14 cellular contexts compared by ENCODE assay signal in genomic region chr6:134534708-134535149, GRCh38.
A peak's percentile ranks its signal among the peaks of the same experiment; 100 is the strongest.
DNase-seq lines count a peak whose midpoint lies in the region; ATAC-seq and TF ChIP-seq lines count a peak whose summit lies in the region.
"Had no signal": no experiment of that assay in that cellular context is flagged by ENCODE, and none has a peak within 500 bp of the region (broad histone marks: within the 10 kb centered on the region; RNA-seq: fewer than 3 reads in every experiment).

No MANE protein-coding gene starts in this region.

- TF ChIP-seq CTCF in MCF 10A (IDR thresholded peaks at IDR 0.05; ENCODE audit: unreplicated experiment) = no peak
- TF ChIP-seq CTCF in breast epithelium (IDR thresholded peaks at IDR 0.05) = no peak
- no peak for TF ChIP-seq CTCF in foreskin keratinocyte (conservative IDR thresholded peaks at IDR 0.05)

- CTCF ChIA-PET in MCF 10A (lab: Yijun Ruan, JAX) = interaction anchor here (3.0 kb wide), 1 partner anchor 21 kb away, joined by 10 read pairs; no protein-coding TSS in a partner anchor

- no peaks in the 10 kb centered on the region for H3K9me3 Mint-ChIP-seq in MCF 10A (ENCODE audit: unreplicated experiment)
- no peaks in the 10 kb centered on the region for H3K9me3 Mint-ChIP-seq in activated T-helper 2 cell treated with anti-CD3 and anti-CD28 coated beads, Interferon-gamma antibody, Interleukin-2, Interleukin-4, amounts not matched to agents 10 μg/mL and 5 μg/mL and 100 μg/mL, durations not matched to agents 14 hours and 24 hours and 36 hours
- H3K9me3 Mint-ChIP-seq in stimulated activated naive CD8-positive, alpha-beta T cell treated with anti-CD3 and anti-CD28 coated beads, Interleukin-15, amount 100 ng/mL, for 72 hours = peaks cover 0 to 12% of the 10 kb centered on the region in 2 donors
- H3K9me3 Mint-ChIP-seq: activated B cell treated with CpG ODN at 0.5 μM for 24 hours, naive B cell had no signal

- DNase-seq in MCF 10A (ENCODE audit: unreplicated experiment) (no peak), breast epithelium (ENCODE audit: low spot score in 2 of 2) (no peak), foreskin keratinocyte (peak; percentile 75 to 90), NCI-H146 treated with DMSO at 0.1 percent for 48 hours (lab: John Stamatoyannopoulos, UW; ENCODE audit: unreplicated experiment) (no peak)
- DNase-seq in activated T-helper 2 cell treated with anti-CD3 and anti-CD28 coated beads, Interferon-gamma antibody, Interleukin-2, Interleukin-4, amounts not matched to agents 10 μg/mL and 5 μg/mL and 100 μg/mL, durations not matched to agents 14 hours and 24 hours and 36 hours (ENCODE audit: low spot score) = no peak
- DNase-seq in stimulated activated naive CD8-positive, alpha-beta T cell treated with anti-CD3 and anti-CD28 coated beads, Interleukin-15, amount 100 ng/mL, for 72 hours = no peak
- DNase-seq: activated B cell treated with CpG ODN at 0.5 μM for 24 hours, activated gamma-delta T cell treated with Interleukin-2 at 50 U/mL for 16 hours, MM.1S, naive B cell, NCI-H2227 treated with DMSO at 0.1 percent for 48 hours, RPMI8226 had no signal

- H3K27me3 ChIP-seq in breast epithelium (no peaks in the 10 kb centered on the region), foreskin keratinocyte (no peaks in the 10 kb centered on the region)

- H3K27ac ChIP-seq in breast epithelium (peak overlapping the region in 1 of 2 donors; percentile 28), foreskin keratinocyte (peak overlapping the region; percentile 90)

- H3K4me3 ChIP-seq in breast epithelium = no peak overlapping the region

- H3K4me1 ChIP-seq in breast epithelium = no peaks in the 10 kb centered on the region
- H3K4me1 ChIP-seq in foreskin keratinocyte = peaks cover 27% of the 10 kb centered on the region

- POLR2A ChIA-PET in MCF 10A (lab: Yijun Ruan, JAX) = interaction anchor here (0.9 to 2.9 kb wide), 4 partner anchors 11 to 368 kb away, joined by 3 to 17 read pairs (median 4); no protein-coding TSS in a partner anchor

- intact Hi-C loops in MCF 10A (cut with micrococcal nuclease) (no loop called here), breast epithelium (cut with DNase I; ENCODE audit: low total_unique reads) (no loop called here)
- intact Hi-C loops in activated T-helper 2 cell treated with anti-CD3 and anti-CD28 coated beads, Interferon-gamma antibody, Interleukin-2, Interleukin-4, amounts not matched to agents 10 μg/mL and 5 μg/mL and 100 μg/mL, durations not matched to agents 14 hours and 24 hours and 36 hours (cut with micrococcal nuclease) = loop anchor here (5.0 kb wide), 1 partner anchor 33 kb away; no protein-coding TSS in a partner anchor

- H3K36me3 Mint-ChIP-seq in MCF 10A (ENCODE audit: insufficient read depth, unreplicated experiment) = no peaks in the 10 kb centered on the region
- H3K36me3 Mint-ChIP-seq in activated T-helper 2 cell treated with anti-CD3 and anti-CD28 coated beads, Interferon-gamma antibody, Interleukin-2, Interleukin-4, amounts not matched to agents 10 μg/mL and 5 μg/mL and 100 μg/mL, durations not matched to agents 14 hours and 24 hours and 36 hours (ENCODE audit: low read depth) = peaks cover 45% of the 10 kb centered on the region
- H3K36me3 Mint-ChIP-seq: naive B cell had no signal

- H3K36me3 ChIP-seq in breast epithelium = no peaks in the 10 kb centered on the region

- ATAC-seq in foreskin keratinocyte (peak; percentile 49), GM21390 (IDR thresholded peaks at IDR 0.05; ENCODE audit: unreplicated experiment) (no peak), HG03342 (IDR thresholded peaks at IDR 0.05; ENCODE audit: unreplicated experiment) (no peak)
- peak; percentile 52 for ATAC-seq in stimulated activated naive CD8-positive, alpha-beta T cell treated with anti-CD3 and anti-CD28 coated beads, Interleukin-15, amount 100 ng/mL, for 72 hours

- H3K4me1 Mint-ChIP-seq in MCF 10A (ENCODE audit: insufficient read depth, unreplicated experiment) = peaks cover 33% of the 10 kb centered on the region
- H3K4me1 Mint-ChIP-seq in activated T-helper 2 cell treated with anti-CD3 and anti-CD28 coated beads, Interferon-gamma antibody, Interleukin-2, Interleukin-4, amounts not matched to agents 10 μg/mL and 5 μg/mL and 100 μg/mL, durations not matched to agents 14 hours and 24 hours and 36 hours (ENCODE audit: low read depth) = peaks cover 48% of the 10 kb centered on the region
- H3K4me1 Mint-ChIP-seq in stimulated activated naive CD8-positive, alpha-beta T cell treated with anti-CD3 and anti-CD28 coated beads, Interleukin-15, amount 100 ng/mL, for 72 hours = peaks cover 48% of the 10 kb centered on the region
- H3K4me1 Mint-ChIP-seq: activated B cell treated with CpG ODN at 0.5 μM for 24 hours, naive B cell had no signal

- H3K27ac Mint-ChIP-seq in MCF 10A (ENCODE audit: low read depth, unreplicated experiment) = peak overlapping the region; percentile 68
- H3K27ac Mint-ChIP-seq in activated T-helper 2 cell treated with anti-CD3 and anti-CD28 coated beads, Interferon-gamma antibody, Interleukin-2, Interleukin-4, amounts not matched to agents 10 μg/mL and 5 μg/mL and 100 μg/mL, durations not matched to agents 14 hours and 24 hours and 36 hours = peak overlapping the region; percentile 19
- H3K27ac Mint-ChIP-seq in stimulated activated naive CD8-positive, alpha-beta T cell treated with anti-CD3 and anti-CD28 coated beads, Interleukin-15, amount 100 ng/mL, for 72 hours = no peak overlapping the region
- H3K27ac Mint-ChIP-seq: activated B cell treated with CpG ODN at 0.5 μM for 24 hours, naive B cell had no signal

- H3K27me3 Mint-ChIP-seq in MCF 10A (ENCODE audit: insufficient read depth, unreplicated experiment) = no peaks in the 10 kb centered on the region
- H3K27me3 Mint-ChIP-seq in activated T-helper 2 cell treated with anti-CD3 and anti-CD28 coated beads, Interferon-gamma antibody, Interleukin-2, Interleukin-4, amounts not matched to agents 10 μg/mL and 5 μg/mL and 100 μg/mL, durations not matched to agents 14 hours and 24 hours and 36 hours (ENCODE audit: low read depth) = no peaks in the 10 kb centered on the region
- H3K27me3 Mint-ChIP-seq in stimulated activated naive CD8-positive, alpha-beta T cell treated with anti-CD3 and anti-CD28 coated beads, Interleukin-15, amount 100 ng/mL, for 72 hours = peaks cover under 1% of the 10 kb centered on the region

- H3K9me3 ChIP-seq in breast epithelium = no peaks in the 10 kb centered on the region

- H3K4me3 Mint-ChIP-seq in MCF 10A (ENCODE audit: unreplicated experiment) = no peak overlapping the region
- H3K4me3 Mint-ChIP-seq in activated T-helper 2 cell treated with anti-CD3 and anti-CD28 coated beads, Interferon-gamma antibody, Interleukin-2, Interleukin-4, amounts not matched to agents 10 μg/mL and 5 μg/mL and 100 μg/mL, durations not matched to agents 14 hours and 24 hours and 36 hours (ENCODE audit: low read depth) = no peak overlapping the region
- no peak overlapping the region for H3K4me3 Mint-ChIP-seq in stimulated activated naive CD8-positive, alpha-beta T cell treated with anti-CD3 and anti-CD28 coated beads, Interleukin-15, amount 100 ng/mL, for 72 hours
- H3K4me3 Mint-ChIP-seq: activated B cell treated with CpG ODN at 0.5 μM for 24 hours, naive B cell had no signal

- no TSS peak for BruUV-seq in MCF 10A (replicated peaks; lab: Mats Ljungman, UMichigan)

- TF ChIP-seq POLR2A in breast epithelium (IDR thresholded peaks at IDR 0.05) = no peak

Comparison
In these comparisons a context has a peak if more than half of its experiments do, and no peak if none do; other contexts are left out.
1. DNase-seq: peak in foreskin keratinocyte (2 of 2); none in MCF 10A (single experiment), breast epithelium (0 of 2), activated T-helper 2 cell treated with anti-CD3 and anti-CD28 coated beads, Interferon-gamma antibody, Interleukin-2, Interleukin-4, amounts not matched to agents 10 μg/mL and 5 μg/mL and 100 μg/mL, durations not matched to agents 14 hours and 24 hours and 36 hours (single experiment), stimulated activated naive CD8-positive, alpha-beta T cell treated with anti-CD3 and anti-CD28 coated beads, Interleukin-15, amount 100 ng/mL, for 72 hours (0 of 2) and NCI-H146 treated with DMSO at 0.1 percent for 48 hours (single experiment).
2. H3K27ac Mint-ChIP-seq: peak in MCF 10A (single experiment) and activated T-helper 2 cell treated with anti-CD3 and anti-CD28 coated beads, Interferon-gamma antibody, Interleukin-2, Interleukin-4, amounts not matched to agents 10 μg/mL and 5 μg/mL and 100 μg/mL, durations not matched to agents 14 hours and 24 hours and 36 hours (single experiment); none in stimulated activated naive CD8-positive, alpha-beta T cell treated with anti-CD3 and anti-CD28 coated beads, Interleukin-15, amount 100 ng/mL, for 72 hours (0 of 2).
3. ATAC-seq: peak in foreskin keratinocyte (single experiment) and stimulated activated naive CD8-positive, alpha-beta T cell treated with anti-CD3 and anti-CD28 coated beads, Interleukin-15, amount 100 ng/mL, for 72 hours (single experiment); none in GM21390 (single experiment) and HG03342 (single experiment).